12 cellular contexts compared by ENCODE assay signal in genomic region chr2:19538411-19538963, GRCh38.
A peak's percentile ranks its signal among the peaks of the same experiment; 100 is the strongest.
DNase-seq lines count a peak whose midpoint lies in the region; TF ChIP-seq lines count a peak whose summit lies in the region.
"Had no signal": no experiment of that assay in that cellular context is flagged by ENCODE, and none has a peak within 500 bp of the region (broad histone marks: within the 10 kb centered on the region; RNA-seq: fewer than 3 reads in every experiment).

No MANE protein-coding gene starts in this region.

- peaks cover 4% of the 10 kb centered on the region for H3K36me3 Mint-ChIP-seq in chondrocyte (ENCODE audit: low read depth)
- H3K36me3 Mint-ChIP-seq: CD4-positive, alpha-beta memory T cell; stimulated activated naive B cell treated with anti-CD40 and anti-IgM and Interleukin-4, amounts not matched to agents 10 μg/mL and 1 μg/mL and 100 μg/mL, for 72 hours had no signal

- DNase-seq in AG08396 (ENCODE audit: low spot score) (peak; percentile 27), chondrocyte (ENCODE audit: low spot score) (no peak), lung microvascular endothelial cell (ENCODE audit: low read depth in 2 of 2) (peak; percentile 34 to 70), testis (no peak), erythroblast (lab: John Stamatoyannopoulos, UW) (no peak), WERI-Rb-1 (no peak)
- no peak for DNase-seq in activated effector memory CD4-positive, alpha-beta T cell treated with anti-CD3 and anti-CD28 coated beads, Interleukin-2, amount 50 U/mL, for 16 hours
- DNase-seq: CD4-positive, alpha-beta memory T cell; stimulated activated naive B cell treated with anti-CD40 and anti-IgM and Interleukin-4, amounts not matched to agents 10 μg/mL and 1 μg/mL and 100 μg/mL, for 72 hours had no signal

- H3K4me1 ChIP-seq in testis = no peaks in the 10 kb centered on the region

- no peaks in the 10 kb centered on the region for H3K27me3 Mint-ChIP-seq in chondrocyte (ENCODE audit: low read depth)

- H3K4me3 Mint-ChIP-seq in chondrocyte (ENCODE audit: unreplicated experiment) = no peak overlapping the region
- H3K4me3 Mint-ChIP-seq: CD4-positive, alpha-beta memory T cell; central memory CD8-positive, alpha-beta T cell; neural crest cell; stimulated activated naive B cell treated with anti-CD40 and anti-IgM and Interleukin-4, amounts not matched to agents 10 μg/mL and 1 μg/mL and 100 μg/mL, for 72 hours had no signal

- TF ChIP-seq POLR2A in testis (IDR thresholded peaks at IDR 0.05) = no peak
- TF ChIP-seq POLR2A in erythroblast (IDR thresholded peaks at IDR 0.05; ENCODE audit: low read length) = no peak

- H3K36me3 ChIP-seq in testis (ENCODE audit: low read depth, missing control alignments) (no peaks in the 10 kb centered on the region), WERI-Rb-1 (no peaks in the 10 kb centered on the region)

- WGBS in testis, 2 donors = 80 to 82% methylated on average over 7 of the region's 7 CpGs

- 0 out of 2 replicates have a peak, but pooled peaks have one; percentile 34 for TF ChIP-seq EP300 in Ishikawa (IDR thresholded peaks at IDR 0.05; ENCODE audit: borderline replicate concordance)

- intact Hi-C loops in testis (cut with DNase I; ENCODE audit: low total_unique reads) = no loop called here

- no peaks in the 10 kb centered on the region for H3K27me3 ChIP-seq in testis
- no peaks in the 10 kb centered on the region for H3K27me3 ChIP-seq in WERI-Rb-1 (ENCODE audit: insufficient read depth, low read depth, severe bottlenecking)

- no peak overlapping the region for H3K27ac ChIP-seq in testis
- H3K27ac ChIP-seq in WERI-Rb-1 = no peak overlapping the region

- no peaks in the 10 kb centered on the region for H3K9me3 ChIP-seq in testis
- no peaks in the 10 kb centered on the region for H3K9me3 ChIP-seq in WERI-Rb-1 (ENCODE audit: severe bottlenecking)

- peaks cover 37% of the 10 kb centered on the region for H3K4me1 Mint-ChIP-seq in chondrocyte (ENCODE audit: low read depth)
- H3K4me1 Mint-ChIP-seq: CD4-positive, alpha-beta memory T cell; central memory CD8-positive, alpha-beta T cell; neural crest cell; stimulated activated naive B cell treated with anti-CD40 and anti-IgM and Interleukin-4, amounts not matched to agents 10 μg/mL and 1 μg/mL and 100 μg/mL, for 72 hours had no signal

- TF ChIP-seq CTCF in chondrocyte (IDR thresholded peaks at IDR 0.05) = no peak
- TF ChIP-seq CTCF in testis (IDR thresholded peaks at IDR 0.05) = no peak
- no peak for TF ChIP-seq CTCF in WERI-Rb-1 (IDR thresholded peaks at IDR 0.05; ENCODE audit: low read depth, low read length)

- H3K4me3 ChIP-seq in testis = no peak overlapping the region
- H3K4me3 ChIP-seq in WERI-Rb-1 (ENCODE audit: low read depth, low read length) = no peak overlapping the region

- peak overlapping the region; percentile 80 for H3K27ac Mint-ChIP-seq in chondrocyte (ENCODE audit: unreplicated experiment)
- H3K27ac Mint-ChIP-seq: CD4-positive, alpha-beta memory T cell; stimulated activated naive B cell treated with anti-CD40 and anti-IgM and Interleukin-4, amounts not matched to agents 10 μg/mL and 1 μg/mL and 100 μg/mL, for 72 hours had no signal

- TF ChIP-seq RAD21 in Ishikawa (IDR thresholded peaks at IDR 0.05; ENCODE audit: low read depth) = no peak

- H3K9me3 Mint-ChIP-seq in chondrocyte (ENCODE audit: low read depth) = peaks cover 27% of the 10 kb centered on the region
- H3K9me3 Mint-ChIP-seq: CD4-positive, alpha-beta memory T cell; central memory CD8-positive, alpha-beta T cell; neural crest cell had no signal

TF ChIP-seq in Ishikawa, 13 proteins besides CTCF, POLR2A, EP300 and RAD21:
- TF ChIP-seq USF1 (IDR thresholded peaks at IDR 0.05) = no peak
- 0 out of 2 replicates have a peak, but pooled peaks have one; percentile 13 for TF ChIP-seq CEBPB (IDR thresholded peaks at IDR 0.05)
- no peak for TF ChIP-seq FOXM1 (IDR thresholded peaks at IDR 0.05; ENCODE audit: borderline replicate concordance, low read depth)
- TF ChIP-seq CREB1 (IDR thresholded peaks at IDR 0.05; ENCODE audit: low read depth) = no peak
- no peak for TF ChIP-seq MAX (IDR thresholded peaks at IDR 0.05)
- TF ChIP-seq TCF12 (IDR thresholded peaks at IDR 0.05; ENCODE audit: low read depth) = no peak
- TF ChIP-seq TEAD4 (IDR thresholded peaks at IDR 0.05) = 0 out of 2 replicates have a peak, but pooled peaks have one; percentile 28

Comparison
In these comparisons a context has a peak if more than half of its experiments do, and no peak if none do; other contexts are left out.
1. DNase-seq: peak in AG08396 (single experiment) and lung microvascular endothelial cell (2 of 2); none in chondrocyte (single experiment), testis (single experiment), activated effector memory CD4-positive, alpha-beta T cell treated with anti-CD3 and anti-CD28 coated beads, Interleukin-2, amount 50 U/mL, for 16 hours (single experiment), erythroblast (0 of 2) and WERI-Rb-1 (single experiment).